Comparison of ENCODE assay signal across 8 cellular contexts in genomic region chr2:667332-668000, GRCh38. TPM values are rescaled to one million over a fixed set of nuclear protein-coding genes. Genes with fewer than 3 reads are reported as not detected.
A peak's percentile ranks its signal among the peaks of the same experiment; 100 is the strongest.
DNase-seq lines count a peak whose midpoint lies in the region; ATAC-seq and TF ChIP-seq lines count a peak whose summit lies in the region.

No MANE protein-coding gene starts in this region.

- H3K4me3 ChIP-seq in AG04449 (ENCODE audit: low read depth, low read length), result no peak overlapping the region
- H3K4me3 ChIP-seq in endodermal cell (ENCODE audit: low read length), result no peak overlapping the region
- no peak overlapping the region for H3K4me3 ChIP-seq in neural progenitor cell

- H3K36me3 ChIP-seq in endodermal cell (ENCODE audit: control insufficient read depth, insufficient read depth, low read length), result peaks cover 63% of the 10 kb centered on the region
- H3K36me3 ChIP-seq in neural progenitor cell, result peaks cover 13% of the 10 kb centered on the region

- 94 to 97% methylated on average over 3 of the region's 5 CpGs for WGBS in endodermal cell (ENCODE audit: insufficient coverage in 1 of 2, insufficient read length in 1 of 2), 2 experiments

- H3K79me2 ChIP-seq in neural progenitor cell (ENCODE audit: low read depth), result no peaks in the 10 kb centered on the region

- no peak overlapping the region for H3K27ac ChIP-seq in endodermal cell (ENCODE audit: low read depth, low read length)
- no peak overlapping the region for H3K27ac ChIP-seq in neural progenitor cell

- CTCF ChIA-PET in AG04449 (lab: Yijun Ruan, JAX), result interaction anchor here (0.7 to 2.1 kb wide), 12 partner anchors 9 to 883 kb away, joined by 3 to 8 read pairs (median 4); partner anchors contain the start of gene TMEM18

- TF ChIP-seq POLR2A in GM18505 (IDR thresholded peaks at IDR 0.05; ENCODE audit: borderline replicate concordance, extremely low read depth, insufficient read depth, insufficient read length), result no peak

- H3K27ac Mint-ChIP-seq in endodermal cell (no peak overlapping the region), neural progenitor cell (no peak overlapping the region)

- H3K4me2 ChIP-seq in neural progenitor cell, result no peak overlapping the region

- H3K4me3 Mint-ChIP-seq in endodermal cell (no peak overlapping the region), neural progenitor cell (peak overlapping the region; percentile 11)

- H3K4me1 Mint-ChIP-seq in endodermal cell, result no peaks in the 10 kb centered on the region
- peaks cover 1% of the 10 kb centered on the region for H3K4me1 Mint-ChIP-seq in neural progenitor cell

- H3K9me3 ChIP-seq in endodermal cell (ENCODE audit: control insufficient read depth, low read length) (peaks cover 33% of the 10 kb centered on the region), neural progenitor cell (ENCODE audit: low read depth) (peaks cover 6% of the 10 kb centered on the region)

- peak; percentile 55 for ATAC-seq in GM18505 (IDR thresholded peaks at IDR 0.05; ENCODE audit: unreplicated experiment)
- no peak for ATAC-seq in GM19452 (IDR thresholded peaks at IDR 0.05; ENCODE audit: unreplicated experiment)
- no peak for ATAC-seq in HG03432 (IDR thresholded peaks at IDR 0.05; ENCODE audit: unreplicated experiment)

- H3K4me1 ChIP-seq in endodermal cell (ENCODE audit: control insufficient read depth, insufficient read depth, low read length) (no peaks in the 10 kb centered on the region), neural progenitor cell (no peaks in the 10 kb centered on the region)

- no peaks in the 10 kb centered on the region for H3F3A ChIP-seq in neural progenitor cell (ENCODE audit: low read depth)

- H3K9me3 Mint-ChIP-seq in endodermal cell (peaks cover 27% of the 10 kb centered on the region), neural progenitor cell (peaks cover 24% of the 10 kb centered on the region)

- H3K36me3 Mint-ChIP-seq in endodermal cell (ENCODE audit: low read depth), result peaks cover 70% of the 10 kb centered on the region
- peaks cover 56% of the 10 kb centered on the region for H3K36me3 Mint-ChIP-seq in neural progenitor cell

- no peak overlapping the region for H2AFZ ChIP-seq in neural progenitor cell (replicated peaks)

- H3K27me3 ChIP-seq in endodermal cell (ENCODE audit: control insufficient read depth, insufficient read depth, low read length, poor library complexity, severe bottlenecking) (no peaks in the 10 kb centered on the region), neural progenitor cell (no peaks in the 10 kb centered on the region)

- H4K20me1 ChIP-seq in neural progenitor cell (ENCODE audit: low read depth), result no peaks in the 10 kb centered on the region

- H3K9ac ChIP-seq in endodermal cell (ENCODE audit: extremely low read depth, low read length, poor library complexity, severe bottlenecking) (no peak overlapping the region), neural progenitor cell (no peak overlapping the region)

- DNase-seq in AG04449 (ENCODE audit: low read depth, low spot score) (no peak), NCI-H460 (ENCODE audit: extremely low read depth, low read depth) (peak; percentile 40), endodermal cell (no peak), neural progenitor cell (ENCODE audit: low spot score) (no peak)
- DNase-seq in activated CD4-positive, CD25-positive, alpha-beta regulatory T cell (lab: John Stamatoyannopoulos, UW), result no peak

- POLR2A ChIA-PET in AG04449 (lab: Yijun Ruan, JAX), result interaction anchor here (1.0 kb wide), 1 partner anchor 9 kb away, joined by 3 read pairs; the partner anchor contains the start of gene TMEM18

- TF ChIP-seq CTCF in AG04449 (IDR thresholded peaks at IDR 0.05; ENCODE audit: insufficient read depth, low read length, missing control alignments) (peak; percentile 41), endodermal cell (conservative IDR thresholded peaks at IDR 0.05) (peak; percentile 70), neural progenitor cell (IDR thresholded peaks at IDR 0.05) (peak; percentile 40)

- H3K27me3 Mint-ChIP-seq in endodermal cell (ENCODE audit: insufficient read depth) (no peaks in the 10 kb centered on the region), neural progenitor cell (ENCODE audit: insufficient read depth, low read depth) (peaks cover 4% of the 10 kb centered on the region)

RNA-seq across cellular contexts. Expression of gene TMEM18, which starts 9.7 kb away (rescaled TPM):
- 28.6 and 40.3 TPM in 2 replicates for total RNA-seq in NCI-H460 (2014; rRNA removed; shearing (Covaris generic))
- 35.6 and 37.7 TPM in 2 replicates for polyA plus RNA-seq in NCI-H460 (2014; cell fraction: nucleus; rRNA removed)
- total RNA-seq in endodermal cell (10 to 100 TPM; 19.9 to 20.1 TPM), neural progenitor cell (ENCODE audit: low replicate concordance) (23.5 and 50.0 TPM in 2 replicates)
- polyA plus RNA-seq in endodermal cell (2013, experiment 1 of 2), result 28.9 TPM
- 25.7 TPM for polyA plus RNA-seq in endodermal cell (2013, experiment 2 of 2)
